Comparison of ENCODE assay signal across 9 cellular contexts in genomic region chr5:158910782-158911692, GRCh38.
DNase-seq lines count a peak whose midpoint lies in the region; ATAC-seq and TF ChIP-seq lines count a peak whose summit lies in the region.
"Had no signal": no experiment of that assay in that cellular context is flagged by ENCODE, and none has a peak within 500 bp of the region (broad histone marks: within the 10 kb centered on the region; RNA-seq: fewer than 3 reads in every experiment).

No MANE protein-coding gene starts in this region.

- peak; percentile 80 for ATAC-seq in GM18868 (IDR thresholded peaks at IDR 0.05; ENCODE audit: unreplicated experiment)
- peak; percentile 80 for ATAC-seq in GM21619 (IDR thresholded peaks at IDR 0.05; ENCODE audit: unreplicated experiment)
- peak; percentile 80 for ATAC-seq in HG03442 (IDR thresholded peaks at IDR 0.05; ENCODE audit: unreplicated experiment)

- no peaks in the 10 kb centered on the region for H3K9me3 Mint-ChIP-seq in progenitor cell of endocrine pancreas (ENCODE audit: low read depth)
- H3K9me3 Mint-ChIP-seq: activated naive CD8-positive, alpha-beta T cell treated with anti-CD3 and anti-CD28 coated beads, Interleukin-2, amount 10 ng/mL, durations not matched to agents 7 days and 5 days had no signal

- DNase-seq in kidney glomerular epithelial cell (lab: John Stamatoyannopoulos, UW) (peak; percentile 6), NCI-H446 treated with DMSO at 0.1 percent for 48 hours (lab: John Stamatoyannopoulos, UW) (no peak), GM19238 (ENCODE audit: insufficient read length, low spot score) (no peak), progenitor cell of endocrine pancreas (ENCODE audit: low spot score, unreplicated experiment) (no peak)
- DNase-seq: activated naive CD8-positive, alpha-beta T cell treated with anti-CD3 and anti-CD28 coated beads, Interleukin-2, amount 10 ng/mL, durations not matched to agents 7 days and 5 days; heart left ventricle had no signal

- H3K4me3 Mint-ChIP-seq in progenitor cell of endocrine pancreas (ENCODE audit: low read depth), result no peak overlapping the region
- H3K4me3 Mint-ChIP-seq: activated naive CD8-positive, alpha-beta T cell treated with anti-CD3 and anti-CD28 coated beads, Interleukin-2, amount 10 ng/mL, durations not matched to agents 7 days and 5 days had no signal

- peaks cover 4% of the 10 kb centered on the region for H3K4me1 Mint-ChIP-seq in progenitor cell of endocrine pancreas (ENCODE audit: low read depth)
- H3K4me1 Mint-ChIP-seq: activated naive CD8-positive, alpha-beta T cell treated with anti-CD3 and anti-CD28 coated beads, Interleukin-2, amount 10 ng/mL, durations not matched to agents 7 days and 5 days had no signal

- no peak overlapping the region for H3K27ac Mint-ChIP-seq in progenitor cell of endocrine pancreas
- H3K27ac Mint-ChIP-seq: activated naive CD8-positive, alpha-beta T cell treated with anti-CD3 and anti-CD28 coated beads, Interleukin-2, amount 10 ng/mL, durations not matched to agents 7 days and 5 days had no signal

- H3K36me3 Mint-ChIP-seq in progenitor cell of endocrine pancreas (ENCODE audit: insufficient read depth), result no peaks in the 10 kb centered on the region
- H3K36me3 Mint-ChIP-seq: activated naive CD8-positive, alpha-beta T cell treated with anti-CD3 and anti-CD28 coated beads, Interleukin-2, amount 10 ng/mL, durations not matched to agents 7 days and 5 days had no signal

- H3K27me3 Mint-ChIP-seq in progenitor cell of endocrine pancreas, result peaks cover 42% of the 10 kb centered on the region

- no peak for TF ChIP-seq CTCF in progenitor cell of endocrine pancreas (IDR thresholded peaks at IDR 0.05; ENCODE audit: unreplicated experiment)
